Comparison of ENCODE assay signal across 7 cellular contexts in genomic region chr3:18445421-18446066, GRCh38. TPM values are rescaled to one million over a fixed set of nuclear protein-coding genes. Genes with fewer than 3 reads are reported as not detected.
DNase-seq lines count a peak whose midpoint lies in the region; ATAC-seq and TF ChIP-seq lines count a peak whose summit lies in the region.

No MANE protein-coding gene starts in this region.

- H3K36me3 Mint-ChIP-seq in natural killer cell: peaks cover 18% of the 10 kb centered on the region

- DNase-seq in activated CD4-positive, alpha-beta T cell treated with anti-CD3 and anti-CD28 coated beads for 4 hours: peak; percentile 70 to 73
- DNase-seq in effector CD4-positive, alpha-beta T cell: peak; percentile 72
- DNase-seq in natural killer cell: peak; percentile 64
- peak; percentile 80 to 88 for DNase-seq in stimulated activated naive CD8-positive, alpha-beta T cell treated with anti-CD3 and anti-CD28 coated beads, Interleukin-15, amount 100 ng/mL, for 72 hours
- DNase-seq in NCI-H1436 treated with DMSO at 0.1 percent for 48 hours (lab: John Stamatoyannopoulos, UW): no peak

- intact Hi-C loops in natural killer cell (cut with micrococcal nuclease): loop anchor here (2.0 to 5.0 kb wide), 4 partner anchors 33 to 297 kb away; no protein-coding TSS in a partner anchor

- ATAC-seq in GM19397 (IDR thresholded peaks at IDR 0.05; ENCODE audit: unreplicated experiment): peak; percentile 30
- ATAC-seq in HG03460 (IDR thresholded peaks at IDR 0.05; ENCODE audit: unreplicated experiment): peak; percentile 12
- ATAC-seq in natural killer cell: peak; percentile 65 to 83 (median 67)
- ATAC-seq in stimulated activated naive CD8-positive, alpha-beta T cell treated with anti-CD3 and anti-CD28 coated beads, Interleukin-15, amount 100 ng/mL, for 72 hours: peak; percentile 84

- H3K27ac Mint-ChIP-seq in natural killer cell: peak overlapping the region; percentile 88 to 97
- H3K27ac Mint-ChIP-seq in stimulated activated naive CD8-positive, alpha-beta T cell treated with anti-CD3 and anti-CD28 coated beads, Interleukin-15, amount 100 ng/mL, for 72 hours: peak overlapping the region; percentile 96 to 98

- peaks cover 51 to 61% of the 10 kb centered on the region in 2 donors for H3K4me1 Mint-ChIP-seq in natural killer cell
- H3K4me1 Mint-ChIP-seq in stimulated activated naive CD8-positive, alpha-beta T cell treated with anti-CD3 and anti-CD28 coated beads, Interleukin-15, amount 100 ng/mL, for 72 hours: peaks cover 32% of the 10 kb centered on the region

- H3K4me3 Mint-ChIP-seq in natural killer cell: peak overlapping the region; percentile 97
- peak overlapping the region; percentile 96 to 99 for H3K4me3 Mint-ChIP-seq in stimulated activated naive CD8-positive, alpha-beta T cell treated with anti-CD3 and anti-CD28 coated beads, Interleukin-15, amount 100 ng/mL, for 72 hours

- TF ChIP-seq CTCF in natural killer cell (IDR thresholded peaks at IDR 0.05): peak; percentile 47

- H3K27me3 Mint-ChIP-seq in natural killer cell (ENCODE audit: low read depth in 2 of 2): no peaks in the 10 kb centered on the region
- H3K27me3 Mint-ChIP-seq in stimulated activated naive CD8-positive, alpha-beta T cell treated with anti-CD3 and anti-CD28 coated beads, Interleukin-15, amount 100 ng/mL, for 72 hours: no peaks in the 10 kb centered on the region

- peaks cover 4 to 7% of the 10 kb centered on the region in 2 donors for H3K9me3 Mint-ChIP-seq in natural killer cell
- H3K9me3 Mint-ChIP-seq in stimulated activated naive CD8-positive, alpha-beta T cell treated with anti-CD3 and anti-CD28 coated beads, Interleukin-15, amount 100 ng/mL, for 72 hours: peaks cover 5 to 13% of the 10 kb centered on the region in 2 donors

RNA-seq across cellular contexts. Expression of gene SATB1, which starts 20.4 kb away (rescaled TPM):
- total RNA-seq in natural killer cell: 100 to 1,000 TPM; 137 to 162 (median 151) TPM

Comparison
In these comparisons a context has a peak if more than half of its experiments do, and no peak if none do; other contexts are left out.
1. ATAC-seq: peak in every context shown above with its lines; median percentile 84 in stimulated activated naive CD8-positive, alpha-beta T cell treated with anti-CD3 and anti-CD28 coated beads, Interleukin-15, amount 100 ng/mL, for 72 hours; 67 in natural killer cell; 30 in GM19397; 12 in HG03460.